ENCODE assay signal across 23 cellular contexts in the genomic region with DNA sequence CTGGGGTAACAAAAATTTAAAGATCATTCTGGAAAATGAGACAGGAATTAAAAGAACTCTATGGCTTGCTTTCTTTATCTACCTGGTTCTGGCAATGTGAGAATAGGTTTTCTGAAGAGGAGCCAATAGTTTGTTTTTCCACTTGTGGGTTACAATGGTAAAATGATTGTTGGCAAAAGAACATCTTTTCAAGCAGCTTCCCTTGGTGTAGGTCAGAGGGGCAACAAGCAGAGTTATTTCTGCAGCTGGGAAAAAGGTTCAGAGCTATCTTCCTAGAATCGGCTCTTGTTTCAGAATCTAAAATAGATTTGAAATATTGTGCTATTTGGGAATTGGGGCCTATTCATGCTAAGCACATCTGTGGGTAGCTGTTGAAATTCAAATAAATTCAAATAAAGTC. TPM values are rescaled to one million over a fixed set of nuclear protein-coding genes. Genes with fewer than 3 reads are reported as not detected.
"Had no signal": no experiment of that assay in that cellular context is flagged by ENCODE, and none has a peak within 500 bp of the region (broad histone marks: within the 10 kb centered on the region; RNA-seq: fewer than 3 reads in every experiment).

No MANE protein-coding gene starts in this region.

- H3K27ac ChIP-seq: brain microvascular endothelial cell, KMS-11 had no signal

- H3K9me3 ChIP-seq: MG63 had no signal

- H3K36me3 ChIP-seq: brain microvascular endothelial cell, MG63 had no signal

- ATAC-seq: activated T-helper 17 cell treated with anti-CD3 and anti-CD28 coated beads, Interleukin-2, amount 50 U/mL, for 72 hours; HepG2; T-helper 17 cell had no signal

- DNase-seq: activated CD4-positive, alpha-beta memory T cell treated with anti-CD3 and anti-CD28 coated beads, Interleukin-2, amount 10 ng/mL, durations not matched to agents 7 days and 5 days; activated CD4-positive, alpha-beta T cell treated with anti-CD3 and anti-CD28 coated beads, Interleukin-2, amount 50 U/mL, for 1 hour; activated CD4-positive, CD25-positive, alpha-beta regulatory T cell; activated gamma-delta T cell; activated naive CD4-positive, alpha-beta T cell treated with anti-CD3 and anti-CD28 coated beads for 36 hours; activated T-cell treated with anti-CD3 and anti-CD28 coated beads for 4 hours; activated T-cell treated with anti-CD3 and anti-CD28 coated beads, Interleukin-2, amount 50 U/mL, for 48 hours; amygdala; brain microvascular endothelial cell; MG63; NCI-H1930; NCI-H446; NCI-H524; SIG-M5; T-helper 17 cell; T-helper 9 cell had no signal

- H3K27me3 ChIP-seq: brain microvascular endothelial cell, MG63 had no signal

- H3K4me3 ChIP-seq: MG63 had no signal

RNA-seq across cellular contexts. Expression of gene TSPYL6, which starts 11.5 kb away (rescaled TPM):
- total RNA-seq: activated CD4-positive, alpha-beta memory T cell treated with anti-CD3 and anti-CD28 coated beads, Interleukin-2, amount 10 ng/mL, durations not matched to agents 7 days and 5 days; activated CD8-positive, alpha-beta memory T cell treated with anti-CD3 and anti-CD28 coated beads for 36 hours; activated naive CD4-positive, alpha-beta T cell treated with anti-CD3 and anti-CD28 coated beads for 36 hours; activated T-helper 17 cell treated with anti-CD3 and anti-CD28 coated beads, Interleukin-2, amount 50 U/mL, for 72 hours; astrocyte; HepG2; OCI-LY7; RPMI7951; T-helper 17 cell had no signal
